ENCODE assay signal across 23 cellular contexts in genomic region chr19:40392123-40392522, GRCh38. TPM values are rescaled to one million over a fixed set of nuclear protein-coding genes. Genes with fewer than 3 reads are reported as not detected.
"Had no signal": no experiment of that assay in that cellular context is flagged by ENCODE, and none has a peak within 500 bp of the region (broad histone marks: within the 10 kb centered on the region; RNA-seq: fewer than 3 reads in every experiment).

No MANE protein-coding gene starts in this region.

- H3K4me3 ChIP-seq: coronary artery, mucosa of descending colon, pancreas, smooth muscle cell had no signal

- H3K9me3 Mint-ChIP-seq: activated B cell treated with CpG ODN at 0.5 μM for 24 hours; activated CD4-positive, alpha-beta memory T cell treated with anti-CD3 and anti-CD28 coated beads, Interleukin-2, amount 10 ng/mL, durations not matched to agents 7 days and 5 days; activated naive CD4-positive, alpha-beta T cell treated with anti-CD3 and anti-CD28 coated beads for 36 hours; activated naive CD8-positive, alpha-beta T cell treated with anti-CD3 and anti-CD28 coated beads, Interleukin-2, amount 50 U/mL, for 24 hours; activated T-helper 2 cell treated with anti-CD3 and anti-CD28 coated beads, Interferon-gamma antibody, Interleukin-2, Interleukin-4, amounts not matched to agents 10 μg/mL and 5 μg/mL and 100 μg/mL, durations not matched to agents 14 hours and 24 hours and 36 hours; memory B cell; naive B cell; neural crest cell; stimulated activated naive B cell treated with anti-CD40 and anti-IgM and Interleukin-4, amounts not matched to agents 10 μg/mL and 1 μg/mL and 100 μg/mL, for 72 hours; T-helper 2 cell treated with Interferon-gamma antibody and Interleukin-4, amounts not matched to agents 5 μg/mL and 100 μg/mL, for 36 hours had no signal

- H3K4me3 Mint-ChIP-seq: activated B cell treated with CpG ODN at 0.5 μM for 24 hours; activated CD4-positive, alpha-beta memory T cell treated with anti-CD3 and anti-CD28 coated beads, Interleukin-2, amount 10 ng/mL, durations not matched to agents 7 days and 5 days; activated naive CD4-positive, alpha-beta T cell treated with anti-CD3 and anti-CD28 coated beads for 36 hours; activated naive CD8-positive, alpha-beta T cell treated with anti-CD3 and anti-CD28 coated beads, Interleukin-2, amount 50 U/mL, for 24 hours; memory B cell; naive B cell; neural crest cell; stimulated activated naive B cell treated with anti-CD40 and anti-IgM and Interleukin-4, amounts not matched to agents 10 μg/mL and 1 μg/mL and 100 μg/mL, for 72 hours; T-helper 2 cell treated with Interferon-gamma antibody and Interleukin-4, amounts not matched to agents 5 μg/mL and 100 μg/mL, for 36 hours had no signal

- H3K9me3 ChIP-seq: mucosa of descending colon, pancreas had no signal

- H3K4me2 ChIP-seq: smooth muscle cell had no signal

- H3K4me1 ChIP-seq: pancreas had no signal

- H3K4me1 Mint-ChIP-seq: activated B cell treated with CpG ODN at 0.5 μM for 24 hours; activated CD4-positive, alpha-beta memory T cell treated with anti-CD3 and anti-CD28 coated beads, Interleukin-2, amount 10 ng/mL, durations not matched to agents 7 days and 5 days; activated naive CD8-positive, alpha-beta T cell treated with anti-CD3 and anti-CD28 coated beads, Interleukin-2, amount 50 U/mL, for 24 hours; memory B cell; naive B cell; neural crest cell; stimulated activated naive B cell treated with anti-CD40 and anti-IgM and Interleukin-4, amounts not matched to agents 10 μg/mL and 1 μg/mL and 100 μg/mL, for 72 hours had no signal

- H3K27ac Mint-ChIP-seq: activated B cell treated with CpG ODN at 0.5 μM for 24 hours; activated CD4-positive, alpha-beta memory T cell treated with anti-CD3 and anti-CD28 coated beads, Interleukin-2, amount 10 ng/mL, durations not matched to agents 7 days and 5 days; activated naive CD4-positive, alpha-beta T cell treated with anti-CD3 and anti-CD28 coated beads for 36 hours; activated naive CD8-positive, alpha-beta T cell treated with anti-CD3 and anti-CD28 coated beads, Interleukin-2, amount 50 U/mL, for 24 hours; activated T-helper 2 cell treated with anti-CD3 and anti-CD28 coated beads, Interferon-gamma antibody, Interleukin-2, Interleukin-4, amounts not matched to agents 10 μg/mL and 5 μg/mL and 100 μg/mL, durations not matched to agents 14 hours and 24 hours and 36 hours; memory B cell; stimulated activated naive B cell treated with anti-CD40 and anti-IgM and Interleukin-4, amounts not matched to agents 10 μg/mL and 1 μg/mL and 100 μg/mL, for 72 hours; T-helper 2 cell treated with Interferon-gamma antibody and Interleukin-4, amounts not matched to agents 5 μg/mL and 100 μg/mL, for 36 hours had no signal

- H3K36me3 Mint-ChIP-seq: memory B cell; naive B cell; stimulated activated naive B cell treated with anti-CD40 and anti-IgM and Interleukin-4, amounts not matched to agents 10 μg/mL and 1 μg/mL and 100 μg/mL, for 72 hours had no signal

- ATAC-seq: activated naive CD8-positive, alpha-beta T cell treated with anti-CD3 and anti-CD28 coated beads, Interleukin-2, amount 50 U/mL, for 24 hours; sciatic nerve; stimulated activated naive B cell treated with anti-CD40 and anti-IgM and Interleukin-4, amounts not matched to agents 10 μg/mL and 1 μg/mL and 100 μg/mL, for 72 hours had no signal

- H3K27me3 ChIP-seq: pancreas had no signal

- DNase-seq: activated B cell treated with CpG ODN at 0.5 μM for 24 hours; activated CD4-positive, alpha-beta memory T cell treated with anti-CD3 and anti-CD28 coated beads, Interleukin-2, amount 10 ng/mL, durations not matched to agents 7 days and 5 days; activated CD4-positive, alpha-beta T cell treated with anti-CD3 and anti-CD28 coated beads for 4 hours; activated naive CD4-positive, alpha-beta T cell treated with anti-CD3 and anti-CD28 coated beads for 36 hours; activated naive CD8-positive, alpha-beta T cell treated with anti-CD3 and anti-CD28 coated beads, Interleukin-2, amount 50 U/mL, for 24 hours; activated T-cell treated with anti-CD3 and anti-CD28 coated beads, Interleukin-2, amount 50 U/mL, for 1 hour; anterior cingulate cortex; foreskin melanocyte; hypothalamus; kidney; naive B cell; pancreas; stimulated activated CD4-positive, alpha-beta T cell treated with anti-CD3 and anti-CD28 coated beads, Interleukin-4, amount 100 ng/mL, for 24 hours; stimulated activated naive B cell treated with anti-CD40 and anti-IgM and Interleukin-4, amounts not matched to agents 10 μg/mL and 1 μg/mL and 100 μg/mL, for 72 hours had no signal

- H3K27me3 Mint-ChIP-seq: activated CD4-positive, alpha-beta memory T cell treated with anti-CD3 and anti-CD28 coated beads, Interleukin-2, amount 10 ng/mL, durations not matched to agents 7 days and 5 days; activated naive CD8-positive, alpha-beta T cell treated with anti-CD3 and anti-CD28 coated beads, Interleukin-2, amount 50 U/mL, for 24 hours had no signal

- H3K36me3 ChIP-seq: pancreas had no signal

- H3K27ac ChIP-seq: coronary artery, pancreas had no signal

RNA-seq across cellular contexts. Expression of gene HIPK4, which starts 2.1 kb away (rescaled TPM):
- total RNA-seq: activated naive CD4-positive, alpha-beta T cell treated with anti-CD3 and anti-CD28 coated beads for 36 hours; left lobe of liver; smooth muscle cell had no signal
